In the genomic region with DNA sequence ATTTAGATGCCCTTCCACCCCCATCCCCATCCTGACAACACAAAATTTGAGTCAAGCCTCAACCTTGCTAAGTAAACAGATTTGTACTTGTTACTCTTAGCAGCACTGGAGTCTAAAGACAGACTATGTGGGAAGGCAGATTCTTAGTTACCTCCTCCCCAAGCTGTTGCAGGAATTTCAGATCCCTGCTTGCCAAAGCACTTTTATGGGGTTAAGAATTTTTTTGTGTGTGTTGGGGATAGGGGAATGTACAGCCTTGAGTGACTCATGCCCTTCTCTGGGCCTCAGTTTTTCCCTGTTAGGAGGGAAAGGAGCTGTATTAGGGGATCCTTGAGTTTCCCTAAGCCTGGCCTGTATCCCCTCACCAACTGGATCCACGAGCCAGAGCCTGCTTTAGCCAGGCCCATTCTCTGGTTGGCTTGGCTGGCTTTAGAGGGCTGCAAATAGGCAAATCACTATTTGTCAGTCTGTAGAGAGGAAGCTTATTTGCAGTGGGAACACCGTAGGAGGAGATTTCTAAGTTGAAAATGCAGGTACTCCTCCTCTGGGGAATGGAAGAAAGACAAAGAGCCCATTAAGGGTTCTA, we compare ENCODE assay signal across 17 cellular contexts. TPM values are rescaled to one million over a fixed set of nuclear protein-coding genes. Genes with fewer than 3 reads are reported as not detected.
A peak's percentile ranks its signal among the peaks of the same experiment; 100 is the strongest.
DNase-seq lines count a peak whose midpoint lies in the region; ATAC-seq, FAIRE-seq and TF ChIP-seq lines count a peak whose summit lies in the region.
"Had no signal": no experiment of that assay in that cellular context is flagged by ENCODE, and none has a peak within 500 bp of the region (broad histone marks: within the 10 kb centered on the region; RNA-seq: fewer than 3 reads in every experiment).

No MANE protein-coding gene starts in this region.

- no peaks in the 10 kb centered on the region for H3K36me3 Mint-ChIP-seq in neural progenitor cell
- H3K36me3 Mint-ChIP-seq: activated naive CD4-positive, alpha-beta T cell treated with anti-CD3 and anti-CD28 coated beads, Interleukin-2, amount 50 U/mL, for 24 hours had no signal

- no peak for DNase-seq in Right ventricle myocardium inferior (ENCODE audit: missing footprints)
- no peak for DNase-seq in cardiac septum (ENCODE audit: low spot score)
- peak; percentile 75 for DNase-seq in choroid plexus epithelial cell (ENCODE audit: low read depth)
- peak; percentile 26 for DNase-seq in kidney epithelial cell (ENCODE audit: low read depth)
- DNase-seq in urothelium cell line (ENCODE audit: low spot score) = peak; percentile 61
- no peak for DNase-seq in neural progenitor cell (ENCODE audit: low spot score)
- DNase-seq in HUDEP-2 (lab: John Stamatoyannopoulos, UW; ENCODE audit: unreplicated experiment in 76 of 76) = no peak
- DNase-seq: 8988T; activated CD4-positive, alpha-beta T cell treated with anti-CD3 and anti-CD28 coated beads, Interleukin-2, amount 50 U/mL, for 1 hour; NCI-H2171 treated with DMSO at 0.1 percent for 48 hours had no signal

- H3K27me3 Mint-ChIP-seq in neural progenitor cell (ENCODE audit: insufficient read depth, low read depth) = peaks cover 6% of the 10 kb centered on the region
- H3K27me3 Mint-ChIP-seq: activated naive CD4-positive, alpha-beta T cell treated with anti-CD3 and anti-CD28 coated beads, Interleukin-2, amount 50 U/mL, for 24 hours; progenitor cell of endocrine pancreas had no signal

- H3K79me2 ChIP-seq in neural progenitor cell (ENCODE audit: low read depth) = no peaks in the 10 kb centered on the region

- H3K27ac ChIP-seq in neural progenitor cell = no peak overlapping the region

- no peaks in the 10 kb centered on the region for H3K27me3 ChIP-seq in kidney epithelial cell (ENCODE audit: control insufficient read depth, insufficient read depth, low read length)
- no peaks in the 10 kb centered on the region for H3K27me3 ChIP-seq in neural progenitor cell

- no peak overlapping the region for H2AFZ ChIP-seq in neural progenitor cell (replicated peaks)

- no peak overlapping the region for H3K4me3 Mint-ChIP-seq in neural progenitor cell
- H3K4me3 Mint-ChIP-seq: activated naive CD4-positive, alpha-beta T cell treated with anti-CD3 and anti-CD28 coated beads, Interleukin-2, amount 50 U/mL, for 24 hours had no signal

- no peaks in the 10 kb centered on the region for H3K9me3 ChIP-seq in neural progenitor cell (ENCODE audit: low read depth)

- no peak overlapping the region for H3K9ac ChIP-seq in neural progenitor cell

- intact Hi-C loops in Right ventricle myocardium inferior (cut with DNase I) = no loop called here
- intact Hi-C loops in cardiac septum (cut with DNase I) = no loop called here

- H3K36me3 ChIP-seq in kidney epithelial cell (ENCODE audit: control insufficient read depth, insufficient read depth, low read length) = no peaks in the 10 kb centered on the region
- no peaks in the 10 kb centered on the region for H3K36me3 ChIP-seq in neural progenitor cell

- no peak overlapping the region for H3K4me2 ChIP-seq in neural progenitor cell

- no peaks in the 10 kb centered on the region for H3F3A ChIP-seq in neural progenitor cell (ENCODE audit: low read depth)

- TF ChIP-seq CTCF in choroid plexus epithelial cell (conservative IDR thresholded peaks at IDR 0.05; ENCODE audit: low read depth, low read length) = no peak
- TF ChIP-seq CTCF in kidney epithelial cell (IDR thresholded peaks at IDR 0.05; ENCODE audit: insufficient read depth, low read length, poor library complexity, severe bottlenecking) = no peak
- no peak for TF ChIP-seq CTCF in neural progenitor cell (IDR thresholded peaks at IDR 0.05)

- H3K4me3 ChIP-seq in choroid plexus epithelial cell (ENCODE audit: low read depth, low read length) = no peak overlapping the region
- no peak overlapping the region for H3K4me3 ChIP-seq in kidney epithelial cell (ENCODE audit: low read depth, low read length)
- H3K4me3 ChIP-seq in neural progenitor cell = no peak overlapping the region
- H3K4me3 ChIP-seq: K562 had no signal

- no peak overlapping the region for H3K27ac Mint-ChIP-seq in neural progenitor cell
- H3K27ac Mint-ChIP-seq: activated naive CD4-positive, alpha-beta T cell treated with anti-CD3 and anti-CD28 coated beads, Interleukin-2, amount 50 U/mL, for 24 hours; progenitor cell of endocrine pancreas had no signal

- H3K4me1 Mint-ChIP-seq in neural progenitor cell = peaks cover 3% of the 10 kb centered on the region

- no peak for FAIRE-seq in urothelium cell line (lab: Jason Lieb, UNC)
- FAIRE-seq: endothelial cell of umbilical vein, G401.6, K562 had no signal

- H3K9me3 Mint-ChIP-seq in neural progenitor cell = peaks cover 2% of the 10 kb centered on the region
- H3K9me3 Mint-ChIP-seq: activated naive CD4-positive, alpha-beta T cell treated with anti-CD3 and anti-CD28 coated beads, Interleukin-2, amount 50 U/mL, for 24 hours had no signal

- H4K20me1 ChIP-seq in neural progenitor cell (ENCODE audit: low read depth) = no peaks in the 10 kb centered on the region

- H3K4me1 ChIP-seq in neural progenitor cell = peaks cover 3% of the 10 kb centered on the region

- peak; percentile 24 for ATAC-seq in Right ventricle myocardium inferior
- ATAC-seq in GM18909 (IDR thresholded peaks at IDR 0.05; ENCODE audit: poor library complexity, unreplicated experiment) = no peak
- ATAC-seq: K562 had no signal

RNA-seq across cellular contexts. Expression of a gene that starts 27.7 kb away (rescaled TPM):
- total RNA-seq in Right ventricle myocardium inferior = not detected
- not detected for total RNA-seq in cardiac septum
- not detected in 2 replicates for total RNA-seq in kidney epithelial cell
- total RNA-seq in neural progenitor cell (ENCODE audit: low replicate concordance) = not detected in 2 replicates
- total RNA-seq: endothelial cell of umbilical vein, K562, progenitor cell of endocrine pancreas, urinary bladder had no signal

RNA-seq across cellular contexts. Expression of a gene that starts 28.9 kb away (rescaled TPM):
- total RNA-seq in Right ventricle myocardium inferior (not detected), cardiac septum (not detected), kidney epithelial cell (not detected in 2 replicates), neural progenitor cell (ENCODE audit: low replicate concordance) (not detected in 2 replicates)
- total RNA-seq: endothelial cell of umbilical vein, K562, progenitor cell of endocrine pancreas, urinary bladder had no signal

Comparison
In these comparisons a context has a peak if more than half of its experiments do, and no peak if none do; other contexts are left out.
1. DNase-seq: peak in choroid plexus epithelial cell (single experiment), kidney epithelial cell (single experiment) and urothelium cell line (single experiment); none in Right ventricle myocardium inferior (single experiment), cardiac septum (single experiment), neural progenitor cell (single experiment) and HUDEP-2 (0 of 76).